In the genomic region with DNA sequence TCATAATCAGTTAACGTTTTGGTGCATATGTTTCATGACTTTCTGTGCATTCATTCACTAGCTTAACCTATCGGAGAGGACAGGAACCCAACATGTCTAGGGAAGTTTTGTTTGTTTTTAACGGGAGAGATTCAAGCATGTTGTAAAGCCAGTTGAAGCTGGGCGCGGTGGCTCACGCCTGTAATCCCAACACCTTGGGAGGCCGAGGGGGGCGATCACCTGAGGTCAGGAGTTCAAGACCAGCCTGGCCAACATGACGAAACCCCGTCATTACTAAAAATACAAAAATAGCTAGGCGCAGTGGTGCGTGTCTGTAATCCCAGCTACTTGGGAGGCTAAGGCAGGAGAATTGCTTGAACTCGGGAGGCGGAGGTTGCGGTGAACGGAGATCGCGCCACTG, we compare ENCODE assay signal across 12 cellular contexts. TPM values are rescaled to one million over a fixed set of nuclear protein-coding genes. Genes with fewer than 3 reads are reported as not detected.
DNase-seq lines count a peak whose midpoint lies in the region; ATAC-seq and TF ChIP-seq lines count a peak whose summit lies in the region.
"Had no signal": no experiment of that assay in that cellular context is flagged by ENCODE, and none has a peak within 500 bp of the region (broad histone marks: within the 10 kb centered on the region; RNA-seq: fewer than 3 reads in every experiment).

No MANE protein-coding gene starts in this region.

- H3K4me3 ChIP-seq in RWPE2 (ENCODE audit: severe bottlenecking): no peak overlapping the region

- DNase-seq in activated naive CD4-positive, alpha-beta T cell treated with anti-CD3 and anti-CD28 coated beads, Interleukin-2, amount 10 ng/mL, durations not matched to agents 7 days and 5 days: no peak
- DNase-seq in activated naive CD4-positive, alpha-beta T cell treated with Interleukin-2 at 50 U/mL for 16 hours: no peak
- DNase-seq in RWPE2 (ENCODE audit: low spot score) (no peak), memory B cell (ENCODE audit: low spot score in 2 of 2) (no peak), SIG-M5 (lab: John Stamatoyannopoulos, UW) (no peak), occipital lobe (lab: John Stamatoyannopoulos, UW) (no peak)
- DNase-seq: activated CD4-positive, CD25-positive, alpha-beta regulatory T cell; cerebellar nuclear complex; left cardiac atrium; NCI-H146 had no signal

- CTCF ChIA-PET in activated naive CD4-positive, alpha-beta T cell treated with anti-CD3 and anti-CD28 coated beads, Interleukin-2, amount 10 ng/mL, durations not matched to agents 7 days and 5 days (lab: Charles Lee): no interaction called here

- ATAC-seq in RWPE2 (ENCODE audit: low read depth) (no peak), memory B cell (ENCODE audit: low read depth) (no peak), GM19324 (IDR thresholded peaks at IDR 0.05; ENCODE audit: low FRiP score, unreplicated experiment) (no peak)
- ATAC-seq: left cardiac atrium had no signal

- no peak for TF ChIP-seq CTCF in RWPE2 (IDR thresholded peaks at IDR 0.05; ENCODE audit: poor library complexity, severe bottlenecking)

- H3K36me3 Mint-ChIP-seq in activated naive CD4-positive, alpha-beta T cell treated with anti-CD3 and anti-CD28 coated beads, Interleukin-2, amount 10 ng/mL, durations not matched to agents 7 days and 5 days: peaks cover 10% of the 10 kb centered on the region
- peaks cover 8% of the 10 kb centered on the region for H3K36me3 Mint-ChIP-seq in memory B cell

- peaks cover 19% of the 10 kb centered on the region for H3K36me3 ChIP-seq in RWPE2 (ENCODE audit: low read depth)
- H3K36me3 ChIP-seq: ovary had no signal

- peaks cover 22% of the 10 kb centered on the region for H3K4me1 ChIP-seq in RWPE2 (ENCODE audit: insufficient read depth, poor library complexity, severe bottlenecking)

- H3K27ac Mint-ChIP-seq in activated naive CD4-positive, alpha-beta T cell treated with anti-CD3 and anti-CD28 coated beads, Interleukin-2, amount 10 ng/mL, durations not matched to agents 7 days and 5 days: no peak overlapping the region
- no peak overlapping the region for H3K27ac Mint-ChIP-seq in memory B cell

- no peaks in the 10 kb centered on the region for H3K27me3 Mint-ChIP-seq in activated naive CD4-positive, alpha-beta T cell treated with anti-CD3 and anti-CD28 coated beads, Interleukin-2, amount 10 ng/mL, durations not matched to agents 7 days and 5 days
- no peaks in the 10 kb centered on the region for H3K27me3 Mint-ChIP-seq in memory B cell

- peak overlapping the region; percentile 11 for H3K4me3 Mint-ChIP-seq in activated naive CD4-positive, alpha-beta T cell treated with anti-CD3 and anti-CD28 coated beads, Interleukin-2, amount 10 ng/mL, durations not matched to agents 7 days and 5 days
- peak overlapping the region; percentile 59 for H3K4me3 Mint-ChIP-seq in memory B cell

- peaks cover 31% of the 10 kb centered on the region for H3K4me1 Mint-ChIP-seq in activated naive CD4-positive, alpha-beta T cell treated with anti-CD3 and anti-CD28 coated beads, Interleukin-2, amount 10 ng/mL, durations not matched to agents 7 days and 5 days
- H3K4me1 Mint-ChIP-seq in memory B cell: peaks cover 11% of the 10 kb centered on the region

- H3K9me3 Mint-ChIP-seq in activated naive CD4-positive, alpha-beta T cell treated with anti-CD3 and anti-CD28 coated beads, Interleukin-2, amount 10 ng/mL, durations not matched to agents 7 days and 5 days: no peaks in the 10 kb centered on the region
- no peaks in the 10 kb centered on the region for H3K9me3 Mint-ChIP-seq in memory B cell

- no peaks in the 10 kb centered on the region for H3K9me3 ChIP-seq in RWPE2 (ENCODE audit: severe bottlenecking)
- H3K9me3 ChIP-seq: ovary had no signal

- H3K27me3 ChIP-seq in RWPE2 (ENCODE audit: insufficient read depth, poor library complexity, severe bottlenecking): no peaks in the 10 kb centered on the region
- H3K27me3 ChIP-seq: ovary had no signal

- peak overlapping the region; percentile 91 for H3K27ac ChIP-seq in RWPE2 (ENCODE audit: poor library complexity, severe bottlenecking)
- H3K27ac ChIP-seq: ovary had no signal

RNA-seq across cellular contexts. Expression of a gene that starts 1.4 kb away (rescaled TPM):
- total RNA-seq in occipital lobe: 68.0 TPM
